8 cellular contexts compared by ENCODE assay signal in the genomic region with DNA sequence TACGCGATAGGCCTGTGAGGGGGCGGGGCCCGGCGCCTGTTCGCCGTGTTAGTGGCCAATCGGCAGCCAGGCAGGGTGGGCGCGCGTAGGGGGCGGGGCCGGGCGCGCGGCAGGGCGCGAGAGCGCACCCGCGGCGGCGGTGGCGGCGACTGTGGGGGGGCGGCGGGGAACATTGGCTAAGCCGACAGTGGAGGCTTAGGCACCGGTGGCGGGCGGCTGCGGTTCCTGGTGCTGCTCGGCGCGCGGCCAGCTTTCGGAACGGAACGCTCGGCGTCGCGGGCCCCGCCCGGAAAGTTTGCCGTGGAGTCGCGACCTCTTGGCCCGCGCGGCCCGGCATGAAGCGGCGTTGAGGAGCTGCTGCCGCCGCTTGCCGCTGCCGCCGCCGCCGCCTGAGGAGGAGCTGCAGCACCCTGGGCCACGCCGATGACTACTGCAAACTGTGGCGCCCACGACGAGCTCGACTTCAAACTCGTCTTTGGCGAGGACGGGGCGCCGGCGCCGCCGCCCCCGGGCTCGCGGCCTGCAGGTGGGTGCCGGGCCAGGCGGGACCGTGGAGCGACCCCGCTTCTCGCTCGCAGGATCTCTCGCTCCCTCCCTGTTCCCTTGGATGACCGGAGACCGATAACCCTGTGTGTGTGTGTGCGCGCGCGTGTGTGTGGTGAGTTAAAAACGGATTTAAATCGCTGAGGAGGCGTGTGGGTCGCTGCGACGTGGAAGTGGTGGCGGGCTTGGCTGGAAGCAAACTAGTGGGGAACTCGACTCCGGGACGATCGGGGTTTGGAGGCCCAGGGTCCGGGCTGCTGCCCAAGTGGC. TPM values are rescaled to one million over a fixed set of nuclear protein-coding genes. Genes with fewer than 3 reads are reported as not detected.
DNase-seq lines count a peak whose midpoint lies in the region; FAIRE-seq and TF ChIP-seq lines count a peak whose summit lies in the region.

NFATC3 (plus strand) TSS at position 112 of the 813 bp plus-strand sequence; CDS start at position 424, 312 bp downstream.

- peak within 1 kb of the TSS; percentile 82 for H3K27ac Mint-ChIP-seq in type B pancreatic cell

- no peak for FAIRE-seq in H54 (lab: Jason Lieb, UNC)

- H3K36me3 ChIP-seq in GM06990 (ENCODE audit: control insufficient read depth, insufficient read depth, low read length) (no peaks in the 10 kb centered on the region), adipocyte (ENCODE audit: control insufficient read depth, insufficient read depth, low read length, severe bottlenecking) (no peaks in the 10 kb centered on the region)

- no peaks in the 10 kb centered on the region for H3K27me3 ChIP-seq in GM06990 (replicated peaks; ENCODE audit: control insufficient read depth, insufficient read depth, low read length)
- no peaks in the 10 kb centered on the region for H3K27me3 ChIP-seq in adipocyte (replicated peaks; ENCODE audit: control insufficient read depth, insufficient read depth, low read length)

- H3K36me3 Mint-ChIP-seq in type B pancreatic cell = no peaks in the 10 kb centered on the region

- H3K9me3 Mint-ChIP-seq in type B pancreatic cell = no peaks in the 10 kb centered on the region

- peaks cover 28% of the 10 kb centered on the region for H3K4me1 Mint-ChIP-seq in type B pancreatic cell (ENCODE audit: unreplicated experiment)

- H3K9me3 ChIP-seq in adipocyte (ENCODE audit: control insufficient read depth, low read length) = no peaks in the 10 kb centered on the region

- DNase-seq in GM06990 (ENCODE audit: extremely low read depth, insufficient read length) (peak; percentile 98), H54 (ENCODE audit: insufficient read length, low spot score) (peak; percentile 73), M059J (ENCODE audit: low read depth) (peak; percentile 94), SW480 (ENCODE audit: low spot score) (peak; percentile 95), adipocyte (ENCODE audit: low read depth) (peak; percentile 99), cardiac septum (ENCODE audit: low spot score) (peak; percentile 99), posterior vena cava (ENCODE audit: low spot score) (peak; percentile 100), type B pancreatic cell (ENCODE audit: extremely low spot score, unreplicated experiment) (peak; percentile 98)

- H3K9ac ChIP-seq in adipocyte (ENCODE audit: low read length) = peak within 1 kb of the TSS; percentile 94

- H3K4me3 Mint-ChIP-seq in type B pancreatic cell = peak within 1 kb of the TSS; percentile 88

- TF ChIP-seq CTCF in GM06990 (IDR thresholded peaks at IDR 0.05; ENCODE audit: insufficient read depth, low read length, poor library complexity, severe bottlenecking) (no peak), type B pancreatic cell (conservative IDR thresholded peaks at IDR 0.05) (no peak)

- peak; percentile 49 for TF ChIP-seq POLR2A in H54 (IDR thresholded peaks at IDR 0.05; ENCODE audit: low read depth, low read length)

- intact Hi-C loops in cardiac septum (cut with DNase I) = no loop called here
- intact Hi-C loops in posterior vena cava (cut with DNase I) = loop anchor here in 1 of 2 donors (10.0 kb wide), 1 partner anchor 139 kb away; no protein-coding TSS in a partner anchor

- no peaks in the 10 kb centered on the region for H3K27me3 Mint-ChIP-seq in type B pancreatic cell

- H3K4me1 ChIP-seq in adipocyte (ENCODE audit: control insufficient read depth, insufficient read depth, low read length) = peaks cover 49% of the 10 kb centered on the region

- H3K4me3 ChIP-seq in GM06990 (replicated peaks; ENCODE audit: low read depth, low read length) (peak within 1 kb of the TSS; percentile 70), adipocyte (ENCODE audit: low read length) (peak within 1 kb of the TSS; percentile 90)

RNA-seq across cellular contexts. Expression of gene NFATC3, which starts in this region (rescaled TPM):
- 24.9 and 31.9 TPM in 2 replicates for total RNA-seq in M059J (2014; rRNA removed; shearing (Covaris generic))
- 22.9 TPM for total RNA-seq in cardiac septum
- 10 to 100 TPM; 28.0 to 30.8 TPM for total RNA-seq in posterior vena cava
- total RNA-seq in type B pancreatic cell (ENCODE audit: low replicate concordance) = 37.5 and 55.5 TPM in 2 replicates

Comparison
In these comparisons a context has a peak if more than half of its experiments do, and no peak if none do; other contexts are left out.
1. Peak in every context shown above with its lines: DNase-seq and H3K4me3 ChIP-seq.